ENCODE assay signal across 4 cellular contexts in the genomic region with DNA sequence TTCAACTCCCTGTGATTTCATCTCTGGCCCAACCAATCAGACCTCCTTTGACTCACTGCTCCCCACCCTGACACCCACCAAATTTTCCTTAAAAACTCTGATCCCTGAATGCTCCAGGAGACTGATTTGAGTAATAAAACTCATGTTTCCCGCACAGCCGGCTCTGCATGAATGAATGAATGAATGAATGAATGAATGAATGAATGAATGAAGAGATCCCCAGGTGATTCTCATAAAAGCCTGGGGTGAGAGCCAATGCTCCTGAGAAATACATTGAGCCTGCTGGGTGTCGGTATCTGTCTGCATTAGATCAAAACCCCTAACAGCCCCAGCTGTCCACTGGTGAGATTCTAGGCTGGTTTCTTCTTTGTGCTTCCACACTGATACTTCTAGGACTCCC.
TF ChIP-seq lines count a peak whose summit lies in the region.

No MANE protein-coding gene starts in this region.

TF ChIP-seq in GM23338, 12 proteins besides CTCF, POLR2A, EP300 and RAD21 (continues in another document):
- no peak for TF ChIP-seq CREB1 (CRISPR knock-in tag; IDR thresholded peaks at IDR 0.05; ENCODE audit: low read depth)
- TF ChIP-seq JUNB (IDR thresholded peaks at IDR 0.05; ENCODE audit: unreplicated experiment) = no peak
- no peak for TF ChIP-seq NANOG (IDR thresholded peaks at IDR 0.05; ENCODE audit: borderline replicate concordance)
- TF ChIP-seq, protein P1, sequence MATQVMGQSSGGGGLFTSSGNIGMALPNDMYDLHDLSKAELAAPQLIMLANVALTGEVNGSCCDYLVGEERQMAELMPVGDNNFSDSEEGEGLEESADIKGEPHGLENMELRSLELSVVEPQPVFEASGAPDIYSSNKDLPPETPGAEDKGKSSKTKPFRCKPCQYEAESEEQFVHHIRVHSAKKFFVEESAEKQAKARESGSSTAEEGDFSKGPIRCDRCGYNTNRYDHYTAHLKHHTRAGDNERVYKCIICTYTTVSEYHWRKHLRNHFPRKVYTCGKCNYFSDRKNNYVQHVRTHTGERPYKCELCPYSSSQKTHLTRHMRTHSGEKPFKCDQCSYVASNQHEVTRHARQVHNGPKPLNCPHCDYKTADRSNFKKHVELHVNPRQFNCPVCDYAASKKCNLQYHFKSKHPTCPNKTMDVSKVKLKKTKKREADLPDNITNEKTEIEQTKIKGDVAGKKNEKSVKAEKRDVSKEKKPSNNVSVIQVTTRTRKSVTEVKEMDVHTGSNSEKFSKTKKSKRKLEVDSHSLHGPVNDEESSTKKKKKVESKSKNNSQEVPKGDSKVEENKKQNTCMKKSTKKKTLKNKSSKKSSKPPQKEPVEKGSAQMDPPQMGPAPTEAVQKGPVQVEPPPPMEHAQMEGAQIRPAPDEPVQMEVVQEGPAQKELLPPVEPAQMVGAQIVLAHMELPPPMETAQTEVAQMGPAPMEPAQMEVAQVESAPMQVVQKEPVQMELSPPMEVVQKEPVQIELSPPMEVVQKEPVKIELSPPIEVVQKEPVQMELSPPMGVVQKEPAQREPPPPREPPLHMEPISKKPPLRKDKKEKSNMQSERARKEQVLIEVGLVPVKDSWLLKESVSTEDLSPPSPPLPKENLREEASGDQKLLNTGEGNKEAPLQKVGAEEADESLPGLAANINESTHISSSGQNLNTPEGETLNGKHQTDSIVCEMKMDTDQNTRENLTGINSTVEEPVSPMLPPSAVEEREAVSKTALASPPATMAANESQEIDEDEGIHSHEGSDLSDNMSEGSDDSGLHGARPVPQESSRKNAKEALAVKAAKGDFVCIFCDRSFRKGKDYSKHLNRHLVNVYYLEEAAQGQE (IDR thresholded peaks at IDR 0.05; ENCODE audit: unreplicated experiment) = no peak

TF ChIP-seq in GM12878, 131 proteins besides CTCF, POLR2A, EP300 and RAD21:
- TF ChIP-seq ZNF24 (IDR thresholded peaks at IDR 0.05) (peak; percentile 62), KAT2A (conservative IDR thresholded peaks at IDR 0.05; ENCODE audit: control insufficient read depth, low read depth, low read length) (no peak)

TF ChIP-seq in K562, 482 proteins besides CTCF, POLR2A, EP300 and RAD21:
- TF ChIP-seq KLF10 (CRISPR knock-in tag; IDR thresholded peaks at IDR 0.05) = no peak
- TF ChIP-seq ZNF24 (IDR thresholded peaks at IDR 0.05) = peak; percentile 88
TF ChIP-seq in K562: peak in this region for 1.

TF ChIP-seq in H1, 55 proteins besides CTCF, POLR2A, EP300 and RAD21:
- TF ChIP-seq BCL11A (IDR thresholded peaks at IDR 0.05; ENCODE audit: low read depth in 2 of 2, low read length in 2 of 2) (no peak), YY1 (IDR thresholded peaks at IDR 0.05; ENCODE audit: low read depth, low read length) (no peak), HDAC6 (IDR thresholded peaks at IDR 0.05; ENCODE audit: low read depth, low read length) (no peak), ASH2L (IDR thresholded peaks at IDR 0.05; ENCODE audit: low read length) (no peak), CHD2 (IDR thresholded peaks at IDR 0.05; ENCODE audit: low read length) (no peak), ZNF274 (IDR thresholded peaks at IDR 0.05; ENCODE audit: borderline replicate concordance, extremely low read depth, low read length) (no peak), GTF2F1 (IDR thresholded peaks at IDR 0.05; ENCODE audit: borderline replicate concordance, low read depth, low read length) (no peak), TAF1 (IDR thresholded peaks at IDR 0.05; ENCODE audit: low read depth, low read length) (no peak), GABPA (IDR thresholded peaks at IDR 0.05; ENCODE audit: borderline replicate concordance, insufficient read depth, low read length) (no peak), CHD1 (IDR thresholded peaks at IDR 0.05; ENCODE audit: low read depth, low read length) (no peak), TEAD4 (IDR thresholded peaks at IDR 0.05; ENCODE audit: low read depth, low read length) (no peak), JUND (IDR thresholded peaks at IDR 0.05; ENCODE audit: low read length) (no peak), JUN (IDR thresholded peaks at IDR 0.05; ENCODE audit: low read depth, low read length) (no peak), TCF12 (IDR thresholded peaks at IDR 0.05; ENCODE audit: low read depth, low read length) (no peak)
- TF ChIP-seq, protein P2, sequence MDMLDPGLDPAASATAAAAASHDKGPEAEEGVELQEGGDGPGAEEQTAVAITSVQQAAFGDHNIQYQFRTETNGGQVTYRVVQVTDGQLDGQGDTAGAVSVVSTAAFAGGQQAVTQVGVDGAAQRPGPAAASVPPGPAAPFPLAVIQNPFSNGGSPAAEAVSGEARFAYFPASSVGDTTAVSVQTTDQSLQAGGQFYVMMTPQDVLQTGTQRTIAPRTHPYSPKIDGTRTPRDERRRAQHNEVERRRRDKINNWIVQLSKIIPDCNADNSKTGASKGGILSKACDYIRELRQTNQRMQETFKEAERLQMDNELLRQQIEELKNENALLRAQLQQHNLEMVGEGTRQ (IDR thresholded peaks at IDR 0.05; ENCODE audit: low read length) = no peak
- TF ChIP-seq, protein P3, sequence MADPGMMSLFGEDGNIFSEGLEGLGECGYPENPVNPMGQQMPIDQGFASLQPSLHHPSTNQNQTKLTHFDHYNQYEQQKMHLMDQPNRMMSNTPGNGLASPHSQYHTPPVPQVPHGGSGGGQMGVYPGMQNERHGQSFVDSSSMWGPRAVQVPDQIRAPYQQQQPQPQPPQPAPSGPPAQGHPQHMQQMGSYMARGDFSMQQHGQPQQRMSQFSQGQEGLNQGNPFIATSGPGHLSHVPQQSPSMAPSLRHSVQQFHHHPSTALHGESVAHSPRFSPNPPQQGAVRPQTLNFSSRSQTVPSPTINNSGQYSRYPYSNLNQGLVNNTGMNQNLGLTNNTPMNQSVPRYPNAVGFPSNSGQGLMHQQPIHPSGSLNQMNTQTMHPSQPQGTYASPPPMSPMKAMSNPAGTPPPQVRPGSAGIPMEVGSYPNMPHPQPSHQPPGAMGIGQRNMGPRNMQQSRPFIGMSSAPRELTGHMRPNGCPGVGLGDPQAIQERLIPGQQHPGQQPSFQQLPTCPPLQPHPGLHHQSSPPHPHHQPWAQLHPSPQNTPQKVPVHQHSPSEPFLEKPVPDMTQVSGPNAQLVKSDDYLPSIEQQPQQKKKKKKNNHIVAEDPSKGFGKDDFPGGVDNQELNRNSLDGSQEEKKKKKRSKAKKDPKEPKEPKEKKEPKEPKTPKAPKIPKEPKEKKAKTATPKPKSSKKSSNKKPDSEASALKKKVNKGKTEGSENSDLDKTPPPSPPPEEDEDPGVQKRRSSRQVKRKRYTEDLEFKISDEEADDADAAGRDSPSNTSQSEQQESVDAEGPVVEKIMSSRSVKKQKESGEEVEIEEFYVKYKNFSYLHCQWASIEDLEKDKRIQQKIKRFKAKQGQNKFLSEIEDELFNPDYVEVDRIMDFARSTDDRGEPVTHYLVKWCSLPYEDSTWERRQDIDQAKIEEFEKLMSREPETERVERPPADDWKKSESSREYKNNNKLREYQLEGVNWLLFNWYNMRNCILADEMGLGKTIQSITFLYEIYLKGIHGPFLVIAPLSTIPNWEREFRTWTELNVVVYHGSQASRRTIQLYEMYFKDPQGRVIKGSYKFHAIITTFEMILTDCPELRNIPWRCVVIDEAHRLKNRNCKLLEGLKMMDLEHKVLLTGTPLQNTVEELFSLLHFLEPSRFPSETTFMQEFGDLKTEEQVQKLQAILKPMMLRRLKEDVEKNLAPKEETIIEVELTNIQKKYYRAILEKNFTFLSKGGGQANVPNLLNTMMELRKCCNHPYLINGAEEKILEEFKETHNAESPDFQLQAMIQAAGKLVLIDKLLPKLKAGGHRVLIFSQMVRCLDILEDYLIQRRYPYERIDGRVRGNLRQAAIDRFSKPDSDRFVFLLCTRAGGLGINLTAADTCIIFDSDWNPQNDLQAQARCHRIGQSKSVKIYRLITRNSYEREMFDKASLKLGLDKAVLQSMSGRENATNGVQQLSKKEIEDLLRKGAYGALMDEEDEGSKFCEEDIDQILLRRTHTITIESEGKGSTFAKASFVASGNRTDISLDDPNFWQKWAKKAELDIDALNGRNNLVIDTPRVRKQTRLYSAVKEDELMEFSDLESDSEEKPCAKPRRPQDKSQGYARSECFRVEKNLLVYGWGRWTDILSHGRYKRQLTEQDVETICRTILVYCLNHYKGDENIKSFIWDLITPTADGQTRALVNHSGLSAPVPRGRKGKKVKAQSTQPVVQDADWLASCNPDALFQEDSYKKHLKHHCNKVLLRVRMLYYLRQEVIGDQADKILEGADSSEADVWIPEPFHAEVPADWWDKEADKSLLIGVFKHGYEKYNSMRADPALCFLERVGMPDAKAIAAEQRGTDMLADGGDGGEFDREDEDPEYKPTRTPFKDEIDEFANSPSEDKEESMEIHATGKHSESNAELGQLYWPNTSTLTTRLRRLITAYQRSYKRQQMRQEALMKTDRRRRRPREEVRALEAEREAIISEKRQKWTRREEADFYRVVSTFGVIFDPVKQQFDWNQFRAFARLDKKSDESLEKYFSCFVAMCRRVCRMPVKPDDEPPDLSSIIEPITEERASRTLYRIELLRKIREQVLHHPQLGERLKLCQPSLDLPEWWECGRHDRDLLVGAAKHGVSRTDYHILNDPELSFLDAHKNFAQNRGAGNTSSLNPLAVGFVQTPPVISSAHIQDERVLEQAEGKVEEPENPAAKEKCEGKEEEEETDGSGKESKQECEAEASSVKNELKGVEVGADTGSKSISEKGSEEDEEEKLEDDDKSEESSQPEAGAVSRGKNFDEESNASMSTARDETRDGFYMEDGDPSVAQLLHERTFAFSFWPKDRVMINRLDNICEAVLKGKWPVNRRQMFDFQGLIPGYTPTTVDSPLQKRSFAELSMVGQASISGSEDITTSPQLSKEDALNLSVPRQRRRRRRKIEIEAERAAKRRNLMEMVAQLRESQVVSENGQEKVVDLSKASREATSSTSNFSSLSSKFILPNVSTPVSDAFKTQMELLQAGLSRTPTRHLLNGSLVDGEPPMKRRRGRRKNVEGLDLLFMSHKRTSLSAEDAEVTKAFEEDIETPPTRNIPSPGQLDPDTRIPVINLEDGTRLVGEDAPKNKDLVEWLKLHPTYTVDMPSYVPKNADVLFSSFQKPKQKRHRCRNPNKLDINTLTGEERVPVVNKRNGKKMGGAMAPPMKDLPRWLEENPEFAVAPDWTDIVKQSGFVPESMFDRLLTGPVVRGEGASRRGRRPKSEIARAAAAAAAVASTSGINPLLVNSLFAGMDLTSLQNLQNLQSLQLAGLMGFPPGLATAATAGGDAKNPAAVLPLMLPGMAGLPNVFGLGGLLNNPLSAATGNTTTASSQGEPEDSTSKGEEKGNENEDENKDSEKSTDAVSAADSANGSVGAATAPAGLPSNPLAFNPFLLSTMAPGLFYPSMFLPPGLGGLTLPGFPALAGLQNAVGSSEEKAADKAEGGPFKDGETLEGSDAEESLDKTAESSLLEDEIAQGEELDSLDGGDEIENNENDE (IDR thresholded peaks at IDR 0.05; ENCODE audit: insufficient replicate concordance, low read length) = no peak
- TF ChIP-seq, protein P4, sequence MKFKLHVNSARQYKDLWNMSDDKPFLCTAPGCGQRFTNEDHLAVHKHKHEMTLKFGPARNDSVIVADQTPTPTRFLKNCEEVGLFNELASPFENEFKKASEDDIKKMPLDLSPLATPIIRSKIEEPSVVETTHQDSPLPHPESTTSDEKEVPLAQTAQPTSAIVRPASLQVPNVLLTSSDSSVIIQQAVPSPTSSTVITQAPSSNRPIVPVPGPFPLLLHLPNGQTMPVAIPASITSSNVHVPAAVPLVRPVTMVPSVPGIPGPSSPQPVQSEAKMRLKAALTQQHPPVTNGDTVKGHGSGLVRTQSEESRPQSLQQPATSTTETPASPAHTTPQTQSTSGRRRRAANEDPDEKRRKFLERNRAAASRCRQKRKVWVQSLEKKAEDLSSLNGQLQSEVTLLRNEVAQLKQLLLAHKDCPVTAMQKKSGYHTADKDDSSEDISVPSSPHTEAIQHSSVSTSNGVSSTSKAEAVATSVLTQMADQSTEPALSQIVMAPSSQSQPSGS (IDR thresholded peaks at IDR 0.05; ENCODE audit: low read length) = no peak
